17 cellular contexts compared by ENCODE assay signal in genomic region chr11:117641008-117641915, GRCh38.
"Had no signal": no experiment of that assay in that cellular context is flagged by ENCODE, and none has a peak within 500 bp of the region (broad histone marks: within the 10 kb centered on the region; RNA-seq: fewer than 3 reads in every experiment).

No MANE protein-coding gene starts in this region.

- H3K9me3 ChIP-seq: gastrocnemius medialis, ovary, testis had no signal

- H3K4me3 ChIP-seq: cardiac muscle cell, coronary artery, gastrocnemius medialis, ovary, testis had no signal

- DNase-seq: activated CD4-positive, alpha-beta memory T cell treated with anti-CD3 and anti-CD28 coated beads, Interleukin-2, amount 10 ng/mL, durations not matched to agents 7 days and 5 days; activated CD4-positive, alpha-beta T cell treated with anti-CD3 and anti-CD28 coated beads for 36 hours; activated gamma-delta T cell treated with Interleukin-2 at 50 U/mL for 16 hours; activated naive CD8-positive, alpha-beta T cell treated with anti-CD3 and anti-CD28 coated beads, Interleukin-2, amount 10 ng/mL, durations not matched to agents 7 days and 5 days; activated T-cell treated with anti-CD3 and anti-CD28 coated beads, Interleukin-2, amount 50 U/mL, for 72 hours; effector CD8-positive, alpha-beta T cell; gastrocnemius medialis; immature natural killer cell; left colon; ovary; small intestine; stimulated activated naive CD4-positive, alpha-beta T cell; T-helper 1 cell; testis had no signal

- H3K36me3 ChIP-seq: cardiac muscle cell, gastrocnemius medialis, ovary had no signal

- H3K27me3 ChIP-seq: cardiac muscle cell, ovary, testis had no signal

- H3K4me1 ChIP-seq: gastrocnemius medialis, testis had no signal

- ATAC-seq: activated CD4-positive, alpha-beta T cell treated with anti-CD3 and anti-CD28 coated beads for 36 hours; activated T-cell treated with anti-CD3 and anti-CD28 coated beads, Interleukin-2, amount 50 U/mL, for 72 hours; gastrocnemius medialis; left colon had no signal

- H3K27ac ChIP-seq: cardiac muscle cell, coronary artery, gastrocnemius medialis, ovary, testis, VCaP had no signal
